Comparison of ENCODE assay signal across 10 cellular contexts in genomic region chr12:76470028-76470939, GRCh38.
A peak's percentile ranks its signal among the peaks of the same experiment; 100 is the strongest.
DNase-seq lines count a peak whose midpoint lies in the region; ATAC-seq and TF ChIP-seq lines count a peak whose summit lies in the region.
"Had no signal": no experiment of that assay in that cellular context is flagged by ENCODE, and none has a peak within 500 bp of the region (broad histone marks: within the 10 kb centered on the region; RNA-seq: fewer than 3 reads in every experiment).

No MANE protein-coding gene starts in this region.

- intact Hi-C loops in Calu3 (cut with micrococcal nuclease; ENCODE audit: unreplicated experiment), result no loop called here
- intact Hi-C loops in activated T-helper 1 cell treated with anti-CD3 and anti-CD28 coated beads, Interleukin-12 subunit alpha, Interleukin-12 subunit beta, Interleukin-2, Interleukin-4 antibody, amounts not matched to agents 30 ng/mL and 10 ng/mL and 1 ng/mL, durations not matched to agents 14 hours and 24 hours and 36 hours (cut with micrococcal nuclease), result no loop called here

- no peaks in the 10 kb centered on the region for H3K36me3 Mint-ChIP-seq in Calu3 (ENCODE audit: insufficient read depth, unreplicated experiment)
- no peaks in the 10 kb centered on the region for H3K36me3 Mint-ChIP-seq in activated T-helper 1 cell treated with anti-CD3 and anti-CD28 coated beads, Interleukin-12 subunit alpha, Interleukin-12 subunit beta, Interleukin-2, Interleukin-4 antibody, amounts not matched to agents 30 ng/mL and 10 ng/mL and 1 ng/mL, durations not matched to agents 14 hours and 24 hours and 36 hours (ENCODE audit: low read depth)

- H3K4me3 ChIP-seq in kidney epithelial cell (ENCODE audit: low read depth, low read length), result no peak overlapping the region
- H3K4me3 ChIP-seq: lung, PC-9 had no signal

- no peaks in the 10 kb centered on the region for H3K36me3 ChIP-seq in kidney epithelial cell (ENCODE audit: control insufficient read depth, insufficient read depth, low read length)

- CTCF ChIA-PET in Calu3 (lab: Charles Lee), result interaction anchor here (0.6 to 1.3 kb wide), 2 partner anchors 14 to 962 kb away, joined by 3 read pairs; no protein-coding TSS in a partner anchor

- no peak overlapping the region for H3K4me3 Mint-ChIP-seq in Calu3 (ENCODE audit: low read depth, unreplicated experiment)
- no peak overlapping the region for H3K4me3 Mint-ChIP-seq in activated T-helper 1 cell treated with anti-CD3 and anti-CD28 coated beads, Interleukin-12 subunit alpha, Interleukin-12 subunit beta, Interleukin-2, Interleukin-4 antibody, amounts not matched to agents 30 ng/mL and 10 ng/mL and 1 ng/mL, durations not matched to agents 14 hours and 24 hours and 36 hours

- TF ChIP-seq CTCF in Calu3 (IDR thresholded peaks at IDR 0.05; ENCODE audit: unreplicated experiment), result no peak
- TF ChIP-seq CTCF in GM20000 (IDR thresholded peaks at IDR 0.05; ENCODE audit: extremely low read depth, missing control alignments), result no peak
- no peak for TF ChIP-seq CTCF in kidney epithelial cell (IDR thresholded peaks at IDR 0.05; ENCODE audit: insufficient read depth, low read length, poor library complexity, severe bottlenecking)

- H3K27me3 ChIP-seq in kidney epithelial cell (ENCODE audit: control insufficient read depth, insufficient read depth, low read length), result no peaks in the 10 kb centered on the region

- BruUV-seq in Calu3 (replicated peaks; lab: Mats Ljungman, UMichigan), result no TSS peak

- ATAC-seq in HG03521 (IDR thresholded peaks at IDR 0.05; ENCODE audit: unreplicated experiment), result peak; percentile 80

- H3K4me1 Mint-ChIP-seq in Calu3 (ENCODE audit: low read depth, unreplicated experiment), result peaks cover 8% of the 10 kb centered on the region
- no peaks in the 10 kb centered on the region for H3K4me1 Mint-ChIP-seq in activated T-helper 1 cell treated with anti-CD3 and anti-CD28 coated beads, Interleukin-12 subunit alpha, Interleukin-12 subunit beta, Interleukin-2, Interleukin-4 antibody, amounts not matched to agents 30 ng/mL and 10 ng/mL and 1 ng/mL, durations not matched to agents 14 hours and 24 hours and 36 hours (ENCODE audit: low read depth)

- no peak overlapping the region for H3K27ac Mint-ChIP-seq in Calu3 (ENCODE audit: unreplicated experiment)
- H3K27ac Mint-ChIP-seq in activated T-helper 1 cell treated with anti-CD3 and anti-CD28 coated beads, Interleukin-12 subunit alpha, Interleukin-12 subunit beta, Interleukin-2, Interleukin-4 antibody, amounts not matched to agents 30 ng/mL and 10 ng/mL and 1 ng/mL, durations not matched to agents 14 hours and 24 hours and 36 hours, result no peak overlapping the region

- peak; percentile 34 for DNase-seq in Calu3
- DNase-seq in GM20000 (ENCODE audit: low spot score), result peak; percentile 29
- peak; percentile 90 for DNase-seq in amniotic epithelial cell (ENCODE audit: low read depth)
- DNase-seq in kidney epithelial cell (ENCODE audit: low read depth), result peak; percentile 74
- DNase-seq in activated T-helper 1 cell treated with anti-CD3 and anti-CD28 coated beads, Interleukin-12 subunit alpha, Interleukin-12 subunit beta, Interleukin-2, Interleukin-4 antibody, amounts not matched to agents 30 ng/mL and 10 ng/mL and 1 ng/mL, durations not matched to agents 14 hours and 24 hours and 36 hours (ENCODE audit: low spot score), result no peak
- DNase-seq in activated T-cell treated with anti-CD3 and anti-CD28 coated beads, Interleukin-2, amount 50 U/mL, for 1 hour, result no peak
- DNase-seq in activated CD4-positive, alpha-beta T cell treated with anti-CD3 and anti-CD28 coated beads for 48 hours, result no peak

- H3K27me3 Mint-ChIP-seq in Calu3 (ENCODE audit: unreplicated experiment), result no peaks in the 10 kb centered on the region
- no peaks in the 10 kb centered on the region for H3K27me3 Mint-ChIP-seq in activated T-helper 1 cell treated with anti-CD3 and anti-CD28 coated beads, Interleukin-12 subunit alpha, Interleukin-12 subunit beta, Interleukin-2, Interleukin-4 antibody, amounts not matched to agents 30 ng/mL and 10 ng/mL and 1 ng/mL, durations not matched to agents 14 hours and 24 hours and 36 hours (ENCODE audit: insufficient read depth)

- H3K9me3 Mint-ChIP-seq in Calu3 (ENCODE audit: low read depth, unreplicated experiment), result no peaks in the 10 kb centered on the region
- H3K9me3 Mint-ChIP-seq in activated T-helper 1 cell treated with anti-CD3 and anti-CD28 coated beads, Interleukin-12 subunit alpha, Interleukin-12 subunit beta, Interleukin-2, Interleukin-4 antibody, amounts not matched to agents 30 ng/mL and 10 ng/mL and 1 ng/mL, durations not matched to agents 14 hours and 24 hours and 36 hours, result no peaks in the 10 kb centered on the region

Comparison
In these comparisons a context has a peak if more than half of its experiments do, and no peak if none do; other contexts are left out.
1. DNase-seq: peak in Calu3 (single experiment), GM20000 (single experiment), amniotic epithelial cell (single experiment) and kidney epithelial cell (single experiment); none in activated T-helper 1 cell treated with anti-CD3 and anti-CD28 coated beads, Interleukin-12 subunit alpha, Interleukin-12 subunit beta, Interleukin-2, Interleukin-4 antibody, amounts not matched to agents 30 ng/mL and 10 ng/mL and 1 ng/mL, durations not matched to agents 14 hours and 24 hours and 36 hours (single experiment), activated T-cell treated with anti-CD3 and anti-CD28 coated beads, Interleukin-2, amount 50 U/mL, for 1 hour (single experiment) and activated CD4-positive, alpha-beta T cell treated with anti-CD3 and anti-CD28 coated beads for 48 hours (single experiment).